ENCODE assay signal across 31 cellular contexts in genomic region chr21:42347601-42348327, GRCh38. TPM values are rescaled to one million over a fixed set of nuclear protein-coding genes. Genes with fewer than 3 reads are reported as not detected.
DNase-seq lines count a peak whose midpoint lies in the region; ATAC-seq and TF ChIP-seq lines count a peak whose summit lies in the region.
"Had no signal": no experiment of that assay in that cellular context is flagged by ENCODE, and none has a peak within 500 bp of the region (broad histone marks: within the 10 kb centered on the region; RNA-seq: fewer than 3 reads in every experiment).

No MANE protein-coding gene starts in this region.

- no peak overlapping the region for H3K27ac ChIP-seq in coronary artery
- H3K27ac ChIP-seq in upper lobe of right lung = no peak overlapping the region
- no peak overlapping the region for H3K27ac ChIP-seq in tibial nerve
- H3K27ac ChIP-seq: RWPE1 had no signal

- 89 to 93% methylated on average over 18 to 30 of the region's 30 CpGs for WGBS in tibial nerve, 2 donors

- H3K4me1 ChIP-seq in upper lobe of right lung = no peaks in the 10 kb centered on the region
- H3K4me1 ChIP-seq in tibial nerve = no peaks in the 10 kb centered on the region

- ATAC-seq in upper lobe of right lung = no peak
- no peak for ATAC-seq in HG02759 (IDR thresholded peaks at IDR 0.05; ENCODE audit: unreplicated experiment)
- ATAC-seq: HepG2, Panc1 had no signal

- H3K36me3 ChIP-seq in upper lobe of right lung (no peaks in the 10 kb centered on the region), tibial nerve (no peaks in the 10 kb centered on the region)

- no peak for TF ChIP-seq EP300 in tibial nerve (IDR thresholded peaks at IDR 0.05)

- no peak for TF ChIP-seq POLR2A in tibial nerve (IDR thresholded peaks at IDR 0.05)

- H3K4me3 ChIP-seq in coronary artery = no peak overlapping the region
- H3K4me3 ChIP-seq in upper lobe of right lung = no peak overlapping the region
- H3K4me3 ChIP-seq in tibial nerve = no peak overlapping the region

- H3K9me3 ChIP-seq in upper lobe of right lung = no peaks in the 10 kb centered on the region
- peaks cover 0 to 2% (median 0%) of the 10 kb centered on the region in 4 donors for H3K9me3 ChIP-seq in tibial nerve

- no peaks in the 10 kb centered on the region for H3K27me3 ChIP-seq in upper lobe of right lung
- H3K27me3 ChIP-seq in tibial nerve = no peaks in the 10 kb centered on the region

- TF ChIP-seq CTCF in coronary artery (IDR thresholded peaks at IDR 0.05) (no peak), upper lobe of right lung (IDR thresholded peaks at IDR 0.05) (no peak), tibial nerve (IDR thresholded peaks at IDR 0.05) (no peak)

- intact Hi-C loops in posterior vena cava (cut with DNase I) (no loop called here), upper lobe of right lung (cut with DNase I) (no loop called here)

- DNase-seq in activated effector memory CD4-positive, alpha-beta T cell treated with anti-CD3 and anti-CD28 coated beads, Interleukin-2, amount 50 U/mL, for 16 hours = peak; percentile 53
- DNase-seq in activated effector memory CD4-positive, alpha-beta T cell treated with Interleukin-2 at 50 U/mL for 16 hours = no peak
- DNase-seq in coronary artery (ENCODE audit: low spot score) (peak; percentile 68), posterior vena cava (ENCODE audit: low spot score) (peak; percentile 67), upper lobe of right lung (peak; percentile 35), tibial nerve (ENCODE audit: low spot score in 2 of 2) (no peak), NCI-H2029 treated with DMSO at 0.1 percent for 48 hours (lab: John Stamatoyannopoulos, UW) (no peak)
- DNase-seq: C1 segment of cervical spinal cord; CD4-positive, alpha-beta memory T cell; COR-L47; DMS53; EL; GDM1; H7; Karpas-422; NCI-H1092; NCI-H1417 treated with DMSO at 0.1 percent for 48 hours; NCI-H1694 treated with DMSO at 0.1 percent for 48 hours; NCI-H2081 treated with DMSO at 0.1 percent for 48 hours; NCI-H2171; NCI-H226; NCI-H510A; NCI-H69; SHP77 had no signal

RNA-seq across cellular contexts. Expression of gene TFF2, which starts 3.0 kb away (rescaled TPM):
- total RNA-seq in posterior vena cava (not detected), upper lobe of right lung (not detected), tibial nerve (not detected)
- total RNA-seq: A673; CD4-positive, alpha-beta memory T cell; H7; HepG2; HT1080; OCI-LY7 had no signal

RNA-seq across cellular contexts. Expression of gene TFF1, which starts 18.6 kb away (rescaled TPM):
- total RNA-seq in posterior vena cava (not detected), upper lobe of right lung (not detected), tibial nerve (not detected)
- total RNA-seq: A673; CD4-positive, alpha-beta memory T cell; H7; HT1080; OCI-LY7 had no signal

RNA-seq across cellular contexts. Expression of gene TFF3, which starts 32.6 kb away (rescaled TPM):
- total RNA-seq in posterior vena cava = 10 to 100 TPM; 21.1 to 24.4 TPM
- total RNA-seq in upper lobe of right lung = 19.6 TPM
- total RNA-seq in tibial nerve = 10 to 100 TPM in 2 of 4 donors, 1 to 10 TPM in 2; 4.2 to 21.1 (median 13.4) TPM
- total RNA-seq: A673; CD4-positive, alpha-beta memory T cell; HT1080; OCI-LY7 had no signal

RNA-seq across cellular contexts. Expression of gene TMPRSS3, which starts 48.1 kb away (rescaled TPM):
- total RNA-seq in posterior vena cava = not detected
- total RNA-seq in upper lobe of right lung = 4.1 TPM
- not detected for total RNA-seq in tibial nerve
- total RNA-seq: A673, H7, HT1080, OCI-LY7 had no signal

RNA-seq across cellular contexts. Expression of gene UBASH3A, which starts 55.9 kb away (rescaled TPM):
- total RNA-seq in posterior vena cava (under 1 TPM; 0.32 to 0.38 TPM), upper lobe of right lung (1.5 TPM), tibial nerve (1 to 10 TPM in 1 of 4 donors, under 1 TPM in 2, not detected in 1; 0.59 to 5.9 (median 0.90) TPM)
- total RNA-seq: A673, H7, HepG2, HT1080, OCI-LY7 had no signal

Comparison
In these comparisons a context has a peak if more than half of its experiments do, and no peak if none do; other contexts are left out.
1. DNase-seq: peak in activated effector memory CD4-positive, alpha-beta T cell treated with anti-CD3 and anti-CD28 coated beads, Interleukin-2, amount 50 U/mL, for 16 hours (single experiment), coronary artery (single experiment), posterior vena cava (single experiment) and upper lobe of right lung (single experiment); none in activated effector memory CD4-positive, alpha-beta T cell treated with Interleukin-2 at 50 U/mL for 16 hours (single experiment), tibial nerve (0 of 2) and NCI-H2029 treated with DMSO at 0.1 percent for 48 hours (single experiment).